In genomic region chr10:87625658-87626057, GRCh38 we compare ENCODE assay signal across 24 cellular contexts.
"Had no signal": no experiment of that assay in that cellular context is flagged by ENCODE, and none has a peak within 500 bp of the region (broad histone marks: within the 10 kb centered on the region; RNA-seq: fewer than 3 reads in every experiment).

No MANE protein-coding gene starts in this region.

- ATAC-seq: gastrocnemius medialis, left ventricle myocardium superior, right lobe of liver had no signal

- H3K27me3 ChIP-seq: gastrocnemius medialis, hepatocyte, ovary, right lobe of liver, transverse colon, uterus had no signal

- H3K4me1 ChIP-seq: gastrocnemius medialis, right lobe of liver, uterus had no signal

- H3K79me2 ChIP-seq: hepatocyte had no signal

- H3K27ac Mint-ChIP-seq: activated naive CD8-positive, alpha-beta T cell; dendritic cell treated with granulocyte-macrophage colony-stimulating factor and Interleukin-4, amounts not matched to agents 40 ng/mL and 50 ng/mL, for 4 days; mesothelial cell of epicardium; naive B cell; nephron progenitor cell; progenitor cell of endocrine pancreas had no signal

- H3K4me3 Mint-ChIP-seq: activated naive CD8-positive, alpha-beta T cell; central memory CD8-positive, alpha-beta T cell; dendritic cell treated with granulocyte-macrophage colony-stimulating factor and Interleukin-4, amounts not matched to agents 40 ng/mL and 50 ng/mL, for 4 days; mesothelial cell of epicardium; naive B cell; nephron progenitor cell had no signal

- H3K36me3 ChIP-seq: gastrocnemius medialis, ovary, right lobe of liver, transverse colon, uterus had no signal

- H3K9me3 Mint-ChIP-seq: central memory CD8-positive, alpha-beta T cell; dendritic cell treated with granulocyte-macrophage colony-stimulating factor and Interleukin-4, amounts not matched to agents 40 ng/mL and 50 ng/mL, for 4 days; mesothelial cell of epicardium; naive B cell; nephron progenitor cell had no signal

- H3K4me1 Mint-ChIP-seq: central memory CD8-positive, alpha-beta T cell; naive B cell had no signal

- H3K36me3 Mint-ChIP-seq: activated naive CD8-positive, alpha-beta T cell; mesothelial cell of epicardium; naive B cell had no signal

- H3K27ac ChIP-seq: gastrocnemius medialis, hepatocyte, ovary, right lobe of liver, transverse colon, uterus had no signal

- H3K9me3 ChIP-seq: gastrocnemius medialis, ovary, right lobe of liver, transverse colon, uterus had no signal

- DNase-seq: activated CD4-positive, alpha-beta T cell treated with anti-CD3 and anti-CD28 coated beads for 4 hours; activated CD4-positive, alpha-beta T cell treated with anti-CD3 and anti-CD28 coated beads, Interleukin-2, amount 50 U/mL, for 48 hours; activated CD8-positive, alpha-beta memory T cell treated with anti-CD3 and anti-CD28 coated beads for 24 hours; activated effector memory CD4-positive, alpha-beta T cell treated with Interleukin-2 at 50 U/mL for 16 hours; activated naive CD4-positive, alpha-beta T cell treated with Interleukin-2 at 50 U/mL for 16 hours; anterior cingulate cortex; effector CD4-positive, alpha-beta T cell; gastrocnemius medialis; left ventricle myocardium superior; mammary epithelial cell; naive B cell; nephron progenitor cell; ovary; right lobe of liver; stimulated activated CD4-positive, alpha-beta T cell treated with anti-CD3 and anti-CD28 coated beads, Interleukin-2, amount 100 ng/mL, for 48 hours; stimulated activated naive CD4-positive, alpha-beta T cell treated with Interleukin-2 at 50 U/mL for 16 hours; transverse colon; uterus had no signal

- H3K4me3 ChIP-seq: gastrocnemius medialis, hepatocyte, ovary, right lobe of liver, transverse colon, uterus had no signal

- H2AFZ ChIP-seq: hepatocyte had no signal

- H3K4me2 ChIP-seq: hepatocyte had no signal

- H3K27me3 Mint-ChIP-seq: central memory CD8-positive, alpha-beta T cell; progenitor cell of endocrine pancreas had no signal
